In genomic region chr9:122940603-122941559, GRCh38 we compare ENCODE assay signal across 8 cellular contexts. TPM values are rescaled to one million over a fixed set of nuclear protein-coding genes. Genes with fewer than 3 reads are reported as not detected.
DNase-seq lines count a peak whose midpoint lies in the region; ATAC-seq and TF ChIP-seq lines count a peak whose summit lies in the region.

Gene RABGAP1, plus strand, starts transcription at chr9:122941020. Its CDS starts 16,040 bp downstream, at chr9:122957060.

- H3K27ac ChIP-seq in RWPE2 (ENCODE audit: poor library complexity, severe bottlenecking): peak within 1 kb of the TSS; percentile 56

- H3K4me1 ChIP-seq in RWPE2 (ENCODE audit: insufficient read depth, poor library complexity, severe bottlenecking): peaks cover 7% of the 10 kb centered on the region

- peaks cover 12% of the 10 kb centered on the region for H3K36me3 Mint-ChIP-seq in natural killer cell treated with Interleukin-12 subunit alpha and Interleukin-12 subunit beta and Interleukin-15 and Interleukin-18, amount 100 ng/mL, for 72 hours

- H3K4me3 ChIP-seq in RWPE2 (ENCODE audit: severe bottlenecking) (peak within 1 kb of the TSS; percentile 92), fibroblast of pulmonary artery (replicated peaks; ENCODE audit: low read depth, low read length) (peak within 1 kb of the TSS; percentile 94)

- H3K27me3 Mint-ChIP-seq in natural killer cell treated with Interleukin-12 subunit alpha and Interleukin-12 subunit beta and Interleukin-15 and Interleukin-18, amount 100 ng/mL, for 72 hours: no peaks in the 10 kb centered on the region

- H3K4me1 Mint-ChIP-seq in natural killer cell treated with Interleukin-12 subunit alpha and Interleukin-12 subunit beta and Interleukin-15 and Interleukin-18, amount 100 ng/mL, for 72 hours (ENCODE audit: low read depth in 2 of 2): peaks cover 24 to 27% of the 10 kb centered on the region in 2 donors

- no peaks in the 10 kb centered on the region for H3K9me3 ChIP-seq in RWPE2 (ENCODE audit: severe bottlenecking)

- H3K27me3 ChIP-seq in RWPE2 (ENCODE audit: insufficient read depth, poor library complexity, severe bottlenecking): no peaks in the 10 kb centered on the region

- peaks cover 31% of the 10 kb centered on the region for H3K36me3 ChIP-seq in RWPE2 (ENCODE audit: low read depth)

- peak; percentile 99 for DNase-seq in EH (ENCODE audit: low read depth)
- DNase-seq in H4 (ENCODE audit: low spot score): peak; percentile 97
- peak; percentile 99 for DNase-seq in LoVo (ENCODE audit: low spot score)
- DNase-seq in RWPE2 (ENCODE audit: low spot score): peak; percentile 99
- peak; percentile 98 for DNase-seq in activated T-helper 9 cell treated with anti-CD3 and anti-CD28 coated beads, Interleukin-2, amount 50 U/mL, for 16 hours (ENCODE audit: low read depth)
- peak; percentile 98 for DNase-seq in fibroblast of pulmonary artery (ENCODE audit: low read depth)
- DNase-seq in natural killer cell treated with Interleukin-12 subunit alpha and Interleukin-12 subunit beta and Interleukin-15 and Interleukin-18, amount 100 ng/mL, for 72 hours (ENCODE audit: low spot score): peak; percentile 98
- DNase-seq in stimulated activated naive CD8-positive, alpha-beta T cell treated with anti-CD3 and anti-CD28 coated beads, Interleukin-15, Interleukin-2, amounts not matched to agents 100 U/mL and 50 U/mL, for 24 hours: peak; percentile 99

- peak; percentile 97 for ATAC-seq in RWPE2 (ENCODE audit: low read depth)
- peak; percentile 99 for ATAC-seq in natural killer cell treated with Interleukin-12 subunit alpha and Interleukin-12 subunit beta and Interleukin-15 and Interleukin-18, amount 100 ng/mL, for 72 hours
- peak; percentile 99 for ATAC-seq in stimulated activated naive CD8-positive, alpha-beta T cell treated with anti-CD3 and anti-CD28 coated beads, Interleukin-15, Interleukin-2, amounts not matched to agents 100 U/mL and 50 U/mL, for 24 hours

- no peaks in the 10 kb centered on the region for H3K9me3 Mint-ChIP-seq in natural killer cell treated with Interleukin-12 subunit alpha and Interleukin-12 subunit beta and Interleukin-15 and Interleukin-18, amount 100 ng/mL, for 72 hours

- no peak for TF ChIP-seq CTCF in RWPE2 (IDR thresholded peaks at IDR 0.05; ENCODE audit: poor library complexity, severe bottlenecking)
- TF ChIP-seq CTCF in fibroblast of pulmonary artery (IDR thresholded peaks at IDR 0.05; ENCODE audit: low read length, missing control alignments): no peak

- H3K4me3 Mint-ChIP-seq in natural killer cell treated with Interleukin-12 subunit alpha and Interleukin-12 subunit beta and Interleukin-15 and Interleukin-18, amount 100 ng/mL, for 72 hours: peak within 1 kb of the TSS; percentile 95

- peak within 1 kb of the TSS; percentile 90 to 91 for H3K27ac Mint-ChIP-seq in natural killer cell treated with Interleukin-12 subunit alpha and Interleukin-12 subunit beta and Interleukin-15 and Interleukin-18, amount 100 ng/mL, for 72 hours

RNA-seq across cellular contexts. Expression of gene RABGAP1, which starts in this region (rescaled TPM):
- total RNA-seq in H4 (2014; rRNA removed; shearing (Covaris generic)): 17.3 and 25.0 TPM in 2 replicates
- total RNA-seq in natural killer cell treated with Interleukin-12 subunit alpha and Interleukin-12 subunit beta and Interleukin-15 and Interleukin-18, amount 100 ng/mL, for 72 hours: 10 to 100 TPM; 27.6 to 31.2 TPM

Comparison
In these comparisons a context has a peak if more than half of its experiments do, and no peak if none do; other contexts are left out.
1. Peak in every context shown above with its lines: DNase-seq, ATAC-seq, H3K4me3 ChIP-seq and H3K27ac ChIP-seq.